ENCODE assay signal across 8 cellular contexts in the genomic region with DNA sequence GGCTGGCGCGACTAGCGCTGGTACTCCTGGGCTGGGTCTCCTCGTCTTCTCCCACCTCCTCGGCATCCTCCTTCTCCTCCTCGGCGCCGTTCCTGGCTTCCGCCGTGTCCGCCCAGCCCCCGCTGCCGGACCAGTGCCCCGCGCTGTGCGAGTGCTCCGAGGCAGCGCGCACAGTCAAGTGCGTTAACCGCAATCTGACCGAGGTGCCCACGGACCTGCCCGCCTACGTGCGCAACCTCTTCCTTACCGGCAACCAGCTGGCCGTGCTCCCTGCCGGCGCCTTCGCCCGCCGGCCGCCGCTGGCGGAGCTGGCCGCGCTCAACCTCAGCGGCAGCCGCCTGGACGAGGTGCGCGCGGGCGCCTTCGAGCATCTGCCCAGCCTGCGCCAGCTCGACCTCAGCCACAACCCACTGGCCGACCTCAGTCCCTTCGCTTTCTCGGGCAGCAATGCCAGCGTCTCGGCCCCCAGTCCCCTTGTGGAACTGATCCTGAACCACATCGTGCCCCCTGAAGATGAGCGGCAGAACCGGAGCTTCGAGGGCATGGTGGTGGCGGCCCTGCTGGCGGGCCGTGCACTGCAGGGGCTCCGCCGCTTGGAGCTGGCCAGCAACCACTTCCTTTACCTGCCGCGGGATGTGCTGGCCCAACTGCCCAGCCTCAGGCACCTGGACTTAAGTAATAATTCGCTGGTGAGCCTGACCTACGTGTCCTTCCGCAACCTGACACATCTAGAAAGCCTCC. TPM values are rescaled to one million over a fixed set of nuclear protein-coding genes. Genes with fewer than 3 reads are reported as not detected.
DNase-seq lines count a peak whose midpoint lies in the region; ATAC-seq and TF ChIP-seq lines count a peak whose summit lies in the region.

No MANE protein-coding gene starts in this region.

- peak overlapping the region; percentile 84 to 88 for H3K4me3 Mint-ChIP-seq in effector memory CD8-positive, alpha-beta T cell

- H3K9me2 ChIP-seq in Karpas-422 (replicated peaks; ENCODE audit: insufficient read depth, low read length), result no peaks in the 10 kb centered on the region

- no peak overlapping the region for H3K4ac ChIP-seq in mesendoderm (ENCODE audit: low read depth, low read length)

- H3K4me1 ChIP-seq in Peyer's patch (peaks cover 0 to 15% (median 5%) of the 10 kb centered on the region in 4 donors), mesendoderm (ENCODE audit: control insufficient read depth, low read depth, low read length) (peaks cover 7% of the 10 kb centered on the region), urinary bladder (ENCODE audit: insufficient read depth) (no peaks in the 10 kb centered on the region), Karpas-422 (ENCODE audit: low read length) (no peaks in the 10 kb centered on the region)

- TF ChIP-seq CTCF in Peyer's patch (IDR thresholded peaks at IDR 0.05), result peak in 2 of 6 experiments; percentile 14 to 15

- H3K27me3 ChIP-seq in Peyer's patch, result no peaks in the 10 kb centered on the region
- no peaks in the 10 kb centered on the region for H3K27me3 ChIP-seq in mesendoderm (ENCODE audit: insufficient read depth, low read length, poor library complexity)
- no peaks in the 10 kb centered on the region for H3K27me3 ChIP-seq in Karpas-422 (ENCODE audit: low read length)

- no peaks in the 10 kb centered on the region for H3K9me3 Mint-ChIP-seq in effector memory CD8-positive, alpha-beta T cell

- H3K18ac ChIP-seq in mesendoderm (ENCODE audit: low read length), result peak overlapping the region; percentile 94

- no peak for TF ChIP-seq POLR2A in Peyer's patch (IDR thresholded peaks at IDR 0.05)

- no peak overlapping the region for H2BK5ac ChIP-seq in mesendoderm (ENCODE audit: low read length)

- peak overlapping the region; percentile 91 for H3K9ac ChIP-seq in mesendoderm (ENCODE audit: low read length)
- H3K9ac ChIP-seq in Karpas-422 (ENCODE audit: low read length), result no peak overlapping the region

- no peak overlapping the region for H2AK5ac ChIP-seq in mesendoderm (ENCODE audit: low read length)

- H2BK15ac ChIP-seq in mesendoderm (replicated peaks; ENCODE audit: low read depth), result no peak overlapping the region

- H2AFZ ChIP-seq in Karpas-422 (ENCODE audit: low read length), result no peak overlapping the region

- H3K27ac ChIP-seq in Peyer's patch (peak overlapping the region; percentile 47 to 81 (median 66)), mesendoderm (ENCODE audit: low read depth, low read length) (peak overlapping the region; percentile 93), urinary bladder (ENCODE audit: low read depth) (peak overlapping the region; percentile 88), Karpas-422 (ENCODE audit: low read length) (no peak overlapping the region)

- H4K5ac ChIP-seq in mesendoderm (ENCODE audit: low read length), result no peak overlapping the region

- H3K4me2 ChIP-seq in mesendoderm (ENCODE audit: low read length) (peak overlapping the region; percentile 56), Karpas-422 (ENCODE audit: low read depth, low read length, poor library complexity, severe bottlenecking) (no peak overlapping the region)

- peaks cover 52 to 62% of the 10 kb centered on the region in 2 donors for H3K27me3 Mint-ChIP-seq in effector memory CD8-positive, alpha-beta T cell

- peak; percentile 32 for ATAC-seq in GM21723 (IDR thresholded peaks at IDR 0.05; ENCODE audit: unreplicated experiment)
- ATAC-seq in effector memory CD8-positive, alpha-beta T cell (replicated peaks), result peak; percentile 30

- H3K56ac ChIP-seq in mesendoderm (ENCODE audit: low read length), result peak overlapping the region; percentile 96

- H3K9me3 ChIP-seq in Peyer's patch, result no peaks in the 10 kb centered on the region
- H3K9me3 ChIP-seq in Karpas-422 (ENCODE audit: low read length), result no peaks in the 10 kb centered on the region

- H3K36me3 ChIP-seq in Peyer's patch (no peaks in the 10 kb centered on the region), mesendoderm (ENCODE audit: control insufficient read depth, insufficient read depth, low read length) (no peaks in the 10 kb centered on the region), urinary bladder (ENCODE audit: insufficient read depth) (no peaks in the 10 kb centered on the region), Karpas-422 (ENCODE audit: insufficient read depth, low read length) (no peaks in the 10 kb centered on the region)

- peak overlapping the region in 1 of 2 donors; percentile 78 for H3K27ac Mint-ChIP-seq in effector memory CD8-positive, alpha-beta T cell

- peaks cover 7% of the 10 kb centered on the region for H3K79me1 ChIP-seq in mesendoderm (ENCODE audit: low read length)

- no peak overlapping the region for H4K8ac ChIP-seq in mesendoderm (ENCODE audit: low read depth, low read length)

- no CpG with 5 or more reads among the region's 67 CpGs for WGBS in mesendoderm (ENCODE audit: extremely low coverage, insufficient coverage, low lambda C conversion rate)
- 8% methylated on average over 67 of the region's 67 CpGs for WGBS in urinary bladder

- H3K23ac ChIP-seq in mesendoderm (ENCODE audit: low read length), result peak overlapping the region; percentile 38

- H3K4me1 Mint-ChIP-seq in effector memory CD8-positive, alpha-beta T cell (ENCODE audit: low read depth in 2 of 2), result peaks cover 20 to 21% of the 10 kb centered on the region in 2 donors

- DNase-seq in COLO668 (lab: John Stamatoyannopoulos, UW; ENCODE audit: unreplicated experiment) (peak; percentile 68), Peyer's patch (peak in 1 of 3 donors; percentile 60), mesendoderm (peak; percentile 77), Karpas-422 (no peak)
- DNase-seq in effector memory CD8-positive, alpha-beta T cell, result no peak
- DNase-seq in stimulated activated CD4-positive, alpha-beta T cell treated with anti-CD3 and anti-CD28 coated beads, Interleukin-4, amount 100 ng/mL, for 4 hours, result no peak

- peaks cover 15% of the 10 kb centered on the region for H3K79me2 ChIP-seq in mesendoderm (ENCODE audit: control insufficient read depth, insufficient read depth, low read length)
- no peaks in the 10 kb centered on the region for H3K79me2 ChIP-seq in Karpas-422 (ENCODE audit: low read length)

- H3K4me3 ChIP-seq in Peyer's patch (peak overlapping the region; percentile 44 to 88 (median 58)), mesendoderm (ENCODE audit: low read length) (peak overlapping the region; percentile 87), urinary bladder (ENCODE audit: low read depth, low read length) (peak overlapping the region; percentile 82), Karpas-422 (ENCODE audit: low read length) (no peak overlapping the region)

- H3K36me3 Mint-ChIP-seq in effector memory CD8-positive, alpha-beta T cell (ENCODE audit: insufficient read depth), result no peaks in the 10 kb centered on the region

- H2BK120ac ChIP-seq in mesendoderm (ENCODE audit: low read depth, low read length), result no peak overlapping the region

- no peaks in the 10 kb centered on the region for H4K20me1 ChIP-seq in Karpas-422 (ENCODE audit: insufficient read depth, low read depth, low read length)

RNA-seq across cellular contexts. Expression of a gene that starts 1.6 kb away (rescaled TPM):
- total RNA-seq in Peyer's patch (10 to 100 TPM in 2 of 4 donors, 1 to 10 TPM in 2; 6.8 to 14.5 (median 10.7) TPM), urinary bladder (27.0 TPM)
- 19.1 TPM for polyA plus RNA-seq in mesendoderm (2013, experiment 1 of 2)
- 18.9 TPM for polyA plus RNA-seq in mesendoderm (2013, experiment 2 of 2)
- 88.7 TPM for polyA plus RNA-seq in urinary bladder
- total RNA-seq in Karpas-422 (2014; rRNA removed; shearing (Covaris generic); ENCODE audit: low replicate concordance), result not detected in 2 replicates

Comparison
In these comparisons a context has a peak if more than half of its experiments do, and no peak if none do; other contexts are left out.
1. DNase-seq: peak in COLO668 (single experiment) and mesendoderm (single experiment); none in effector memory CD8-positive, alpha-beta T cell (0 of 3), stimulated activated CD4-positive, alpha-beta T cell treated with anti-CD3 and anti-CD28 coated beads, Interleukin-4, amount 100 ng/mL, for 4 hours (0 of 2) and Karpas-422 (single experiment).